21 cellular contexts compared by ENCODE assay signal in genomic region chr2:10186868-10187535, GRCh38.
"Had no signal": no experiment of that assay in that cellular context is flagged by ENCODE, and none has a peak within 500 bp of the region (broad histone marks: within the 10 kb centered on the region; RNA-seq: fewer than 3 reads in every experiment).

No MANE protein-coding gene starts in this region.

- H3K4me3 ChIP-seq: heart right ventricle, lung, ovary, psoas muscle, right atrium auricular region, tibial nerve, uterus had no signal

- ATAC-seq: activated naive CD8-positive, alpha-beta T cell treated with anti-CD3 and anti-CD28 coated beads, Interleukin-2, amount 50 U/mL, for 24 hours; activated T-cell treated with anti-CD3 and anti-CD28 coated beads, Interleukin-2, amount 50 U/mL, for 72 hours; heart right ventricle; left lobe of liver; naive thymus-derived CD8-positive, alpha-beta T cell; psoas muscle had no signal

- H3K36me3 ChIP-seq: heart right ventricle, ovary, right atrium auricular region, tibial nerve, uterus had no signal

- H3K27me3 ChIP-seq: heart right ventricle, ovary, right atrium auricular region, tibial nerve, uterus had no signal

- DNase-seq: activated CD4-positive, alpha-beta memory T cell treated with anti-CD3 and anti-CD28 coated beads, Interleukin-2, amount 10 ng/mL, durations not matched to agents 7 days and 5 days; activated CD4-positive, alpha-beta T cell treated with anti-CD3 and anti-CD28 coated beads, Interleukin-2, amount 10 ng/mL, durations not matched to agents 24 days and 14 days; activated effector memory CD4-positive, alpha-beta T cell treated with anti-CD3 and anti-CD28 coated beads, Interleukin-2, amount 50 U/mL, for 16 hours; activated naive CD4-positive, alpha-beta T cell treated with anti-CD3 and anti-CD28 coated beads, Interleukin-2, amount 50 U/mL, for 16 hours; activated naive CD8-positive, alpha-beta T cell treated with anti-CD3 and anti-CD28 coated beads, Interleukin-2, amount 50 U/mL, for 24 hours; activated T-cell treated with anti-CD3 and anti-CD28 coated beads, Interleukin-2, amount 50 U/mL, for 72 hours; cerebellar nuclear complex; cortex of kidney; foreskin fibroblast; heart right ventricle; kidney; ovary; psoas muscle; stimulated activated CD4-positive, alpha-beta T cell treated with anti-CD3 and anti-CD28 coated beads, Interleukin-4, amount 100 ng/mL, for 24 hours; uterus had no signal

- H3K9me3 ChIP-seq: heart right ventricle, ovary, psoas muscle, right atrium auricular region, tibial nerve, uterus had no signal

- H3K4me1 ChIP-seq: psoas muscle, right atrium auricular region, tibial nerve, uterus had no signal

- H3K27ac ChIP-seq: heart right ventricle, ovary, psoas muscle, right atrium auricular region, tibial nerve, uterus had no signal

- FAIRE-seq: endometrium, kidney had no signal
